ENCODE assay signal across 18 cellular contexts in genomic region chr10:99360935-99361334, GRCh38. TPM values are rescaled to one million over a fixed set of nuclear protein-coding genes. Genes with fewer than 3 reads are reported as not detected.
"Had no signal": no experiment of that assay in that cellular context is flagged by ENCODE, and none has a peak within 500 bp of the region (broad histone marks: within the 10 kb centered on the region; RNA-seq: fewer than 3 reads in every experiment).

No MANE protein-coding gene starts in this region.

- H3K4me1 ChIP-seq: ascending aorta, breast epithelium, tibial nerve, vagina had no signal

- H3K36me3 ChIP-seq: ascending aorta, breast epithelium, tibial nerve, vagina had no signal

- DNase-seq: activated CD4-positive, alpha-beta T cell treated with anti-CD3 and anti-CD28 coated beads for 1 hour; activated CD4-positive, alpha-beta T cell treated with anti-CD3 and anti-CD28 coated beads, Interleukin-2, amount 50 U/mL, for 48 hours; activated CD8-positive, alpha-beta memory T cell treated with anti-CD3 and anti-CD28 coated beads, Interleukin-2, amount 10 ng/mL, durations not matched to agents 7 days and 5 days; activated naive CD4-positive, alpha-beta T cell treated with anti-CD3 and anti-CD28 coated beads, Interleukin-2, amount 10 ng/mL, durations not matched to agents 7 days and 5 days; activated T-cell treated with anti-CD3 and anti-CD28 coated beads, Interleukin-2, amount 50 U/mL, for 1 hour; erythroblast; left ventricle myocardium superior; mesenchymal stem cell; small intestine; stimulated activated CD4-positive, alpha-beta T cell treated with anti-CD3 and anti-CD28 coated beads, Interleukin-4, amount 100 ng/mL, for 24 hours; stimulated activated naive CD4-positive, alpha-beta T cell; substantia nigra; T1000 had no signal

- ATAC-seq: activated CD8-positive, alpha-beta memory T cell treated with anti-CD3 and anti-CD28 coated beads, Interleukin-2, amount 10 ng/mL, durations not matched to agents 7 days and 5 days; left ventricle myocardium superior had no signal

- H3K27me3 ChIP-seq: ascending aorta, breast epithelium, tibial nerve, vagina had no signal

- H3K27ac ChIP-seq: ascending aorta, breast epithelium, tibial nerve, vagina had no signal

- H3K4me3 ChIP-seq: ascending aorta, breast epithelium, tibial nerve, vagina had no signal

- H3K9me3 ChIP-seq: ascending aorta, breast epithelium, tibial nerve, vagina had no signal

RNA-seq across cellular contexts. Expression of gene CNNM1, which starts 31.8 kb away (rescaled TPM):
- total RNA-seq: activated CD8-positive, alpha-beta memory T cell treated with anti-CD3 and anti-CD28 coated beads, Interleukin-2, amount 10 ng/mL, durations not matched to agents 7 days and 5 days; ascending aorta; dermis microvascular lymphatic vessel endothelial cell had no signal
